Comparison of ENCODE assay signal across 19 cellular contexts in the genomic region with DNA sequence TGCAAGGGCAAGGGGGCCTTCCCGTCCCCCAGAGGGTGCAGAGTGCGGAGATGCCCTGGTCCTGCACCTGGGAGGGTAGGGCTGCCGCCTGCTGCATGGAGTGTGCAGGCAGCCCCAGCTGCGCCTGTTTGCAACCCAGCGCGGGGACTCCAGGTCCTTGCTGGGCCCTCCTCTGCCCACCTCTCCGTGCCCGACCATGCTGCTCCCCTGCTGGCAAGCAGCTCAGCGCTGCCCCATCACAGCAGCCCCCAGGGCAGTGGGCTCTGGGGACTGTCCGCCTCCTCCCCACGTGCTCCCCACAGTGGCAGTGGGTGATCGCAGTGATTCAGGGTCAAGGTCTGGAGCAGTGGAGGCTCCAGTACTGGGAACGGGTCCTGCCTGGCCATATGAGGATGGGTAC.
"Had no signal": no experiment of that assay in that cellular context is flagged by ENCODE, and none has a peak within 500 bp of the region (broad histone marks: within the 10 kb centered on the region; RNA-seq: fewer than 3 reads in every experiment).

No MANE protein-coding gene starts in this region.

- DNase-seq: activated CD4-positive, alpha-beta T cell treated with anti-CD3 and anti-CD28 coated beads for 48 hours; activated effector memory CD4-positive, alpha-beta T cell treated with anti-CD3 and anti-CD28 coated beads, Interleukin-2, amount 50 U/mL, for 16 hours; activated naive CD4-positive, alpha-beta T cell treated with anti-CD3 and anti-CD28 coated beads, Interleukin-2, amount 50 U/mL, for 16 hours; aorta; foreskin fibroblast; left lung; naive thymus-derived CD8-positive, alpha-beta T cell; ovary; spleen; stimulated activated CD4-positive, alpha-beta T cell treated with anti-CD3 and anti-CD28 coated beads, Interleukin-4, amount 100 ng/mL, for 1 hour; stimulated activated naive CD8-positive, alpha-beta T cell treated with anti-CD3 and anti-CD28 coated beads, Interleukin-15, amount 100 ng/mL, for 72 hours; T-helper 17 cell; tibial artery had no signal

- H3K9me3 ChIP-seq: left lung, prostate gland had no signal

- H3K9ac ChIP-seq: neural progenitor cell had no signal

- H3K27me3 Mint-ChIP-seq: activated CD4-positive, alpha-beta memory T cell treated with anti-CD3 and anti-CD28 coated beads for 36 hours; naive thymus-derived CD8-positive, alpha-beta T cell; stimulated activated naive CD8-positive, alpha-beta T cell treated with anti-CD3 and anti-CD28 coated beads, Interleukin-15, amount 100 ng/mL, for 72 hours; T-helper 17 cell had no signal

- ATAC-seq: left lung; naive thymus-derived CD8-positive, alpha-beta T cell; stimulated activated naive CD8-positive, alpha-beta T cell treated with anti-CD3 and anti-CD28 coated beads, Interleukin-15, amount 100 ng/mL, for 72 hours; T-helper 17 cell had no signal

- FAIRE-seq: endometrium had no signal

- H3K27ac Mint-ChIP-seq: brain; neural progenitor cell; stimulated activated naive CD8-positive, alpha-beta T cell treated with anti-CD3 and anti-CD28 coated beads, Interleukin-15, amount 100 ng/mL, for 72 hours had no signal

- H3K36me3 ChIP-seq: neural progenitor cell, ovary, prostate gland had no signal

- H3K9me3 Mint-ChIP-seq: naive thymus-derived CD8-positive, alpha-beta T cell; neural progenitor cell; stimulated activated naive CD8-positive, alpha-beta T cell treated with anti-CD3 and anti-CD28 coated beads, Interleukin-15, amount 100 ng/mL, for 72 hours had no signal

- H2AFZ ChIP-seq: neural progenitor cell had no signal

- H3K27ac ChIP-seq: left lung, neural progenitor cell, ovary, prostate gland, tibial artery had no signal

- H3K4me3 Mint-ChIP-seq: activated CD4-positive, alpha-beta memory T cell treated with anti-CD3 and anti-CD28 coated beads for 36 hours; brain; naive thymus-derived CD8-positive, alpha-beta T cell; neural progenitor cell; stimulated activated naive CD8-positive, alpha-beta T cell treated with anti-CD3 and anti-CD28 coated beads, Interleukin-15, amount 100 ng/mL, for 72 hours; T-helper 17 cell had no signal

- H3K4me3 ChIP-seq: left lung, lung, neural progenitor cell, ovary, prostate gland, spleen, tibial artery had no signal

- H3K27me3 ChIP-seq: left lung, neural progenitor cell, ovary, spleen, tibial artery had no signal
